In the genomic region with DNA sequence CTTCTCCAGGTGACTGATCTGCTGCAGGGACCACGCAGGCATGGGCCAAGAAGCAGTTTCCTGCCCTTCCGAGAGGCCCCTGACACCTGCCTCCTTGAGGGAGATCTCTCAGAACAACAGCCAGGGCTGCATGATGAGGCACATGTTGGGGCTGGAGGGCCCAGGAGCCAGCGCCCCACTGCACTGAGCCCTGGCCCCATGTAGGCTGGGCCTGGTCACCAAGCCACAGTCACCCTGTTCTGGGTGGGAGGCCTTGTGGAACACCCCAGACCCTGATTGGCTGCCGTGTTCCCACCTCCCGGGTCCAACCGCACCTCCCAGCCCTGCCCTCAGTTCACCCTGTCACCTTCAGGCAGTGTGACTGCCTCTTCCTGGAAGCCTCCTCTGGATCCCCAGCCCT, we compare ENCODE assay signal across 14 cellular contexts.
A peak's percentile ranks its signal among the peaks of the same experiment; 100 is the strongest.
DNase-seq lines count a peak whose midpoint lies in the region; ATAC-seq and TF ChIP-seq lines count a peak whose summit lies in the region.
"Had no signal": no experiment of that assay in that cellular context is flagged by ENCODE, and none has a peak within 500 bp of the region (broad histone marks: within the 10 kb centered on the region; RNA-seq: fewer than 3 reads in every experiment).

No MANE protein-coding gene starts in this region.

- no TSS peak for BruUV-seq in OCI-LY7 (replicated peaks; lab: Mats Ljungman, UMichigan)

- H3K4me1 ChIP-seq in right atrium auricular region: no peaks in the 10 kb centered on the region
- peaks cover 10% of the 10 kb centered on the region for H3K4me1 ChIP-seq in OCI-LY7 (ENCODE audit: insufficient read depth, low read length, poor library complexity, severe bottlenecking)
- H3K4me1 ChIP-seq in psoas muscle: no peaks in the 10 kb centered on the region
- no peaks in the 10 kb centered on the region for H3K4me1 ChIP-seq in testis
- H3K4me1 ChIP-seq: A549 had no signal

- no peak for ATAC-seq in left ventricle myocardium superior
- ATAC-seq in psoas muscle: no peak
- no peak for ATAC-seq in GM19035 (IDR thresholded peaks at IDR 0.05; ENCODE audit: unreplicated experiment)
- ATAC-seq: A549, GM23338 had no signal

- H3K79me2 ChIP-seq in OCI-LY7 (ENCODE audit: insufficient read depth, low read depth, low read length): no peaks in the 10 kb centered on the region

- H3K4me3 ChIP-seq in right atrium auricular region: no peak overlapping the region
- H3K4me3 ChIP-seq in OCI-LY7 (ENCODE audit: low read depth, low read length, poor library complexity, severe bottlenecking): no peak overlapping the region
- H3K4me3 ChIP-seq in psoas muscle: no peak overlapping the region
- H3K4me3 ChIP-seq in testis: no peak overlapping the region
- H3K4me3 ChIP-seq: A549, BLaER1, GM23338 had no signal

- 72 to 75% (median 74%) methylated on average over 6 of the region's 6 CpGs for WGBS in psoas muscle, 3 donors
- 67 to 93% methylated on average over 3 to 6 of the region's 6 CpGs for WGBS in testis, 2 donors

- DNase-seq in left ventricle myocardium superior (peak; percentile 16), right atrium auricular region (ENCODE audit: low spot score) (no peak), OCI-LY7 (ENCODE audit: low spot score) (peak; percentile 16), psoas muscle (peak; percentile 3 to 31), testis (no peak)
- DNase-seq: CD4-positive, alpha-beta memory T cell; DMS153; DMS79; GDM1; HCEC 1CT had no signal

- H3K9me2 ChIP-seq in OCI-LY7 (ENCODE audit: insufficient read depth, low read length): no peaks in the 10 kb centered on the region

- H3K27me3 ChIP-seq in right atrium auricular region (no peaks in the 10 kb centered on the region), psoas muscle (ENCODE audit: insufficient read depth in 3 of 3, low read length in 2 of 3) (no peaks in the 10 kb centered on the region), testis (no peaks in the 10 kb centered on the region)
- H3K27me3 ChIP-seq: BLaER1 had no signal

- intact Hi-C loops in left ventricle myocardium superior (cut with micrococcal nuclease): no loop called here
- intact Hi-C loops in OCI-LY7 (cut with micrococcal nuclease; ENCODE audit: unreplicated experiment): no loop called here
- intact Hi-C loops in psoas muscle (cut with DNase I): loop anchor here (10.0 kb wide), 2 partner anchors 1677 to 1837 kb away; no protein-coding TSS in a partner anchor
- intact Hi-C loops in testis (cut with DNase I; ENCODE audit: low total_unique reads): no loop called here

- no peak for TF ChIP-seq POLR2A in testis (IDR thresholded peaks at IDR 0.05)

- CTCF ChIA-PET in OCI-LY7 (lab: Charles Lee; ENCODE audit: unreplicated experiment): no interaction called here

- no peaks in the 10 kb centered on the region for H3K9me3 ChIP-seq in right atrium auricular region
- H3K9me3 ChIP-seq in OCI-LY7 (ENCODE audit: low read length): no peaks in the 10 kb centered on the region
- no peaks in the 10 kb centered on the region for H3K9me3 ChIP-seq in psoas muscle
- H3K9me3 ChIP-seq in testis: no peaks in the 10 kb centered on the region
- H3K9me3 ChIP-seq: BLaER1 had no signal

- H4K20me1 ChIP-seq in OCI-LY7 (ENCODE audit: insufficient read depth, low read length): no peaks in the 10 kb centered on the region

- H2AFZ ChIP-seq in OCI-LY7 (ENCODE audit: low read length): no peak overlapping the region
- H2AFZ ChIP-seq: GM23338 had no signal

- POLR2A ChIA-PET in OCI-LY7 (lab: Charles Lee): no interaction called here

- TF ChIP-seq CTCF in right atrium auricular region (IDR thresholded peaks at IDR 0.05): no peak
- TF ChIP-seq CTCF in OCI-LY7 (conservative IDR thresholded peaks at IDR 0.05; ENCODE audit: low read length): no peak
- TF ChIP-seq CTCF in psoas muscle (IDR thresholded peaks at IDR 0.05): no peak
- TF ChIP-seq CTCF in testis (IDR thresholded peaks at IDR 0.05): no peak

- H3K36me3 ChIP-seq in right atrium auricular region (no peaks in the 10 kb centered on the region), OCI-LY7 (ENCODE audit: insufficient read depth, low read length) (no peaks in the 10 kb centered on the region), psoas muscle (ENCODE audit: insufficient read depth in 1 of 2, low read depth in 1 of 2) (no peaks in the 10 kb centered on the region), testis (ENCODE audit: low read depth, missing control alignments) (no peaks in the 10 kb centered on the region)
- H3K36me3 ChIP-seq: BLaER1 had no signal

- H3K4me2 ChIP-seq in OCI-LY7 (ENCODE audit: low read length): no peak overlapping the region
- H3K4me2 ChIP-seq: A549, BLaER1, GM23338 had no signal

- H3K27ac ChIP-seq in right atrium auricular region (no peak overlapping the region), OCI-LY7 (ENCODE audit: low read depth, low read length, poor library complexity, severe bottlenecking) (no peak overlapping the region), psoas muscle (no peak overlapping the region), testis (no peak overlapping the region)
- H3K27ac ChIP-seq: A549, BLaER1 had no signal

Comparison
In these comparisons a context has a peak if more than half of its experiments do, and no peak if none do; other contexts are left out.
1. DNase-seq: peak in left ventricle myocardium superior (single experiment), OCI-LY7 (single experiment) and psoas muscle (2 of 2); none in right atrium auricular region (single experiment) and testis (single experiment).
2. intact Hi-C loops: an anchor here in psoas muscle (10.0 kb wide); none called in left ventricle myocardium superior, OCI-LY7 and testis.